ENCODE assay signal across 13 cellular contexts in the genomic region with DNA sequence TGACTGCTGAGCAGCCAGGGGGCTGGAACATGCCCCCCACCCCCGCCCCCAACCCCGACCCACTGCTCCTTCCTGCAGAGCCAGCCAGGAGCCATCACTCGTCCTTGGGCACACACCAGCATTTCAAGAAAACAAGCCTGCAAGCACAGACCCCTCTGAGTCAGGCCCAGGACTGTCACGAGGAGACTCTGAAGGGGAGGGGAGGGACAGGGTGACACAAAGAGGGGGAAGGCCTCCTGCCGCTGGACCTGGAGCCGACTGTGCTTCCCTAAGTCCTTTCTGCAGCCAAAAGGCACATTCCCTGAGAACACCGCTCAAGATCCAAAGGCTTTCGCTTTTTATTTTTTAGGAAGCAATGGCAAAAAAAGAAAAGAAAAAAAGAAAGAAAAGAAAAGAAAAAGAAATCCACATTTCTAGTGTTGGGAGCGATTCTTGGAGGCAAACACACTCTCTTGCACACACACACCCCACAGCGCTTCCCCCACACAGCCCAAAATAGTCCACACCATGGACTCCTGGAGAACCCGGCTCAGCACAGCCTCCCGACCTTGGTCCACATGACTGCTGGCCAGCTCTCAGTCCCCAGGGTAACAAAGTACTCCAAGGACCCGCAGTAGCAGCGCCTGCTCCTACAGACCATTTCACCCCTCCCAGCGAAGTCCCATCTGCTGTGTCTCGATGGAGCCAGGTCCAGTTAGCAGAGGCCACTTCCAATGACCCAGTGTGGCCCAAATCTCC.
A peak's percentile ranks its signal among the peaks of the same experiment; 100 is the strongest.
DNase-seq lines count a peak whose midpoint lies in the region; ATAC-seq and TF ChIP-seq lines count a peak whose summit lies in the region.
"Had no signal": no experiment of that assay in that cellular context is flagged by ENCODE, and none has a peak within 500 bp of the region (broad histone marks: within the 10 kb centered on the region; RNA-seq: fewer than 3 reads in every experiment).

No MANE protein-coding gene starts in this region.

- TF ChIP-seq POLR2A in heart left ventricle (IDR thresholded peaks at IDR 0.05) (no peak), vagina (IDR thresholded peaks at IDR 0.05) (no peak)

- peak overlapping the region; percentile 3 for H3K4me3 ChIP-seq in astrocyte of the cerebellum (ENCODE audit: low read depth, low read length)
- H3K4me3 ChIP-seq in heart left ventricle, result peak overlapping the region in 5 of 12 donors; percentile 11 to 34 (median 22)
- H3K4me3 ChIP-seq in vagina, result no peak overlapping the region
- H3K4me3 ChIP-seq: prostate gland had no signal

- H3K27me3 ChIP-seq in heart left ventricle, result no peaks in the 10 kb centered on the region
- no peaks in the 10 kb centered on the region for H3K27me3 ChIP-seq in vagina

- 37 to 48% (median 41%) methylated on average over 15 to 16 of the region's 16 CpGs for WGBS in heart left ventricle, 4 donors

- intact Hi-C loops in heart left ventricle (cut with DNase I), result no loop called here
- intact Hi-C loops in vagina (cut with DNase I), result no loop called here
- intact Hi-C loops in posterior vena cava (cut with DNase I), result no loop called here

- no peaks in the 10 kb centered on the region for H3K9me3 ChIP-seq in heart left ventricle
- no peaks in the 10 kb centered on the region for H3K9me3 ChIP-seq in vagina
- H3K9me3 ChIP-seq: prostate gland had no signal

- TF ChIP-seq CTCF in astrocyte of the cerebellum (IDR thresholded peaks at IDR 0.05; ENCODE audit: low read depth, low read length, missing control alignments) (no peak), heart left ventricle (IDR thresholded peaks at IDR 0.05) (no peak), vagina (IDR thresholded peaks at IDR 0.05) (no peak)

- no peak for DNase-seq in astrocyte of the cerebellum (ENCODE audit: low read depth)
- DNase-seq in heart left ventricle, result peak; percentile 73 to 89 (median 74)
- peak; percentile 34 for DNase-seq in myocyte (ENCODE audit: low read depth)
- DNase-seq in vagina (ENCODE audit: extremely low spot score in 2 of 2), result no peak
- DNase-seq in posterior vena cava (ENCODE audit: low spot score), result no peak
- DNase-seq: activated T-cell treated with anti-CD3 and anti-CD28 coated beads, Interleukin-2, amount 50 U/mL, for 4 hours; CD4-positive, CD25-positive, alpha-beta regulatory T cell; SW 1271 had no signal

- peaks cover 0 to 73% (median 31%) of the 10 kb centered on the region in 12 donors for H3K4me1 ChIP-seq in heart left ventricle
- H3K4me1 ChIP-seq in vagina, result no peaks in the 10 kb centered on the region
- H3K4me1 ChIP-seq: prostate gland had no signal

- H3K36me3 ChIP-seq in heart left ventricle (no peaks in the 10 kb centered on the region), vagina (no peaks in the 10 kb centered on the region)
- H3K36me3 ChIP-seq: prostate gland had no signal

- in situ Hi-C loops in astrocyte of the cerebellum (cut with HindIII; ENCODE audit: low sequenced_read_pairs), result no loop called here

- ATAC-seq in heart left ventricle (peak; percentile 83 to 92 (median 90)), GM19452 (IDR thresholded peaks at IDR 0.05; ENCODE audit: unreplicated experiment) (no peak), GM19328 (IDR thresholded peaks at IDR 0.05; ENCODE audit: unreplicated experiment) (no peak)
- ATAC-seq: activated CD4-positive, CD25-positive, alpha-beta regulatory T cell treated with anti-CD3 and anti-CD28 coated beads, Interleukin-2, amount 50 U/mL, for 24 hours; activated T-cell treated with anti-CD3 and anti-CD28 coated beads, Interleukin-2, amount 50 U/mL, for 4 hours had no signal

- H3K27ac ChIP-seq in heart left ventricle (peak overlapping the region; percentile 2 to 87 (median 77)), temporal lobe (ENCODE audit: low read depth, low read length) (peak overlapping the region; percentile 69), vagina (no peak overlapping the region)
- H3K27ac ChIP-seq: prostate gland had no signal

Comparison
In these comparisons a context has a peak if more than half of its experiments do, and no peak if none do; other contexts are left out.
1. DNase-seq: peak in heart left ventricle (5 of 5) and myocyte (single experiment); none in astrocyte of the cerebellum (single experiment), vagina (0 of 2) and posterior vena cava (single experiment).
2. ATAC-seq: peak in heart left ventricle (4 of 4); none in GM19452 (single experiment) and GM19328 (single experiment).